ENCODE assay signal across 18 cellular contexts in the genomic region with DNA sequence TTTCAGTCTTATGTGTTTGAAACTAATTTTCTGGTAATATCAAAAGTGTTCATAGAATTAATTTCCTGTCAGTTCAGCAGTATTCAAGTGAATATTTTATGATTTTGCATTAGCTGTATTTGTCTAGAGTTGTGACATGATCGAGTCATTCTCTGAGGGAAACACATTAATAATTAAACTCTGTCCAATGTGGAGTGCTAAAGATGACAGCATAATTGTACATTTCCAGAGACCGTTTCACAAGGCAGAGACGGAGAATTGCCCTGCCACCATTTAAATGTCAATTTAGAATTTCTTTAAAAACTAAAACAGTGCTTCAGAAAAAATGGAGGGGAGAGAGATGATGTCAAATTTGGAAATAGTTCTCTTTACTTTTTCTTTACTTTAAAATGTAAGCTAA.
DNase-seq lines count a peak whose midpoint lies in the region; ATAC-seq, FAIRE-seq and TF ChIP-seq lines count a peak whose summit lies in the region.
"Had no signal": no experiment of that assay in that cellular context is flagged by ENCODE, and none has a peak within 500 bp of the region (broad histone marks: within the 10 kb centered on the region; RNA-seq: fewer than 3 reads in every experiment).

No MANE protein-coding gene starts in this region.

- no peaks in the 10 kb centered on the region for H3K79me2 ChIP-seq in H1 (ENCODE audit: control insufficient read depth in 1 of 2, insufficient read depth in 2 of 2, low read length in 2 of 2)

- no peaks in the 10 kb centered on the region for H3K36me3 Mint-ChIP-seq in Calu3 (ENCODE audit: insufficient read depth, unreplicated experiment)
- H3K36me3 Mint-ChIP-seq: CD8-positive, alpha-beta T cell had no signal

- TF ChIP-seq EP300 in A549 (IDR thresholded peaks at IDR 0.05) (no peak), H1 (IDR thresholded peaks at IDR 0.05; ENCODE audit: borderline replicate concordance in 1 of 2, low read depth in 2 of 2, low read length in 2 of 2) (no peak)

- H2AK5ac ChIP-seq in H1 (ENCODE audit: low read depth, low read length), result no peak overlapping the region

- no peak overlapping the region for H2AFZ ChIP-seq in H1 (ENCODE audit: low read length)

- H3K9me3 ChIP-seq in A549, result no peaks in the 10 kb centered on the region
- H3K9me3 ChIP-seq in H1 (ENCODE audit: insufficient read depth in 2 of 2, low read depth in 1 of 2, low read length in 1 of 2), result no peaks in the 10 kb centered on the region
- H3K9me3 ChIP-seq: BLaER1 treated with 17β-estradiol and CSF1 and Interleukin-3, amounts not matched to agents 10 nM and 100 nM had no signal

- H4K8ac ChIP-seq in H1 (ENCODE audit: extremely low read depth, insufficient read depth, low read length), result no peak overlapping the region

- no peak overlapping the region for H2BK20ac ChIP-seq in H1 (ENCODE audit: low read length)

- 8% methylated on average over 3 of the region's 3 CpGs for WGBS in A549 (ENCODE audit: missing lambda C conversion rate)
- 87% methylated on average over 3 of the region's 3 CpGs; no CpG with 5 or more reads in 1 of the 2 experiments for WGBS in H1 (ENCODE audit: extremely low coverage in 1 of 2, insufficient coverage in 1 of 2, insufficient read length in 1 of 2, insufficient replicate concordance in 2 of 2, low coverage in 1 of 2, low lambda C conversion rate in 2 of 2, missing lambda C conversion rate in 1 of 2), 2 experiments

- no peak overlapping the region for H3K9ac ChIP-seq in H1 (replicated peaks in 1 of 4; ENCODE audit: extremely low read depth in 1 of 4, low read depth in 3 of 4, low read length in 3 of 4)
- H3K9ac ChIP-seq: BLaER1 treated with 17β-estradiol and CSF1 and Interleukin-3, amounts not matched to agents 10 nM and 100 nM had no signal

- H3K4me2 ChIP-seq in A549, result peak overlapping the region; percentile 2; the same call in 1 of the 3 replicates
- no peak overlapping the region for H3K4me2 ChIP-seq in H1 (ENCODE audit: insufficient read depth in 1 of 2, low read depth in 2 of 2, low read length in 2 of 2)
- H3K4me2 ChIP-seq: BLaER1 treated with 17β-estradiol and CSF1 and Interleukin-3, amounts not matched to agents 10 nM and 100 nM had no signal

- CTCF ChIA-PET in A549 (lab: Yijun Ruan, JAX) (no interaction called here), H1 (lab: Charles Lee; ENCODE audit: partially characterized antibody) (no interaction called here), Calu3 (lab: Charles Lee) (no interaction called here)

- no peaks in the 10 kb centered on the region for H3K79me1 ChIP-seq in H1 (ENCODE audit: low read depth, low read length)

- intact Hi-C loops in Calu3 (cut with micrococcal nuclease; ENCODE audit: unreplicated experiment), result no loop called here

- no peaks in the 10 kb centered on the region; the same call in 1 of the 2 replicates for H3K23me2 ChIP-seq in H1 (ENCODE audit: low read depth, low read length)

- TF ChIP-seq CTCF in A549 (IDR thresholded peaks at IDR 0.05) (no peak), H1 (IDR thresholded peaks at IDR 0.05; ENCODE audit: control extremely low read depth in 1 of 3, insufficient read depth in 1 of 3, low read depth in 1 of 3, low read length in 3 of 3) (no peak), Calu3 (IDR thresholded peaks at IDR 0.05; ENCODE audit: unreplicated experiment) (no peak)

- H3K4me1 ChIP-seq in A549, result 0 out of 3 replicates have a peak, but pooled peaks cover 3% of the 10 kb centered on the region
- no peaks in the 10 kb centered on the region for H3K4me1 ChIP-seq in H1 (replicated peaks in 1 of 4; ENCODE audit: control insufficient read depth in 3 of 4, insufficient read depth in 4 of 4, low read length in 3 of 4)
- H3K4me1 ChIP-seq: BLaER1 treated with 17β-estradiol and CSF1 and Interleukin-3, amounts not matched to agents 10 nM and 100 nM had no signal

- ATAC-seq in A549, result no peak
- ATAC-seq in HG03196 (IDR thresholded peaks at IDR 0.05; ENCODE audit: unreplicated experiment), result no peak
- ATAC-seq: CD8-positive, alpha-beta T cell; GM12878 had no signal

- H3K56ac ChIP-seq in H1 (replicated peaks; ENCODE audit: insufficient read length, low read depth, low read length), result no peak overlapping the region

- no peaks in the 10 kb centered on the region for H3K27me3 ChIP-seq in H1 (replicated peaks in 1 of 4; ENCODE audit: control insufficient read depth in 3 of 4, extremely low read depth in 1 of 4, insufficient read depth in 3 of 4, low read length in 3 of 4)
- H3K27me3 ChIP-seq: BLaER1 treated with 17β-estradiol and CSF1 and Interleukin-3, amounts not matched to agents 10 nM and 100 nM had no signal

- no peak overlapping the region for H3K27ac ChIP-seq in A549
- H3K27ac ChIP-seq in H1 (ENCODE audit: low read depth, low read length), result no peak overlapping the region
- H3K27ac ChIP-seq: BLaER1 treated with 17β-estradiol and CSF1 and Interleukin-3, amounts not matched to agents 10 nM and 100 nM had no signal

- H2BK12ac ChIP-seq in H1 (ENCODE audit: low read depth, low read length), result no peak overlapping the region

- no peak overlapping the region for H4K5ac ChIP-seq in H1 (ENCODE audit: insufficient read length, low read depth, low read length)

- POLR2A ChIA-PET in A549 (lab: Yijun Ruan, JAX), result no interaction called here
- POLR2A ChIA-PET in H1 (lab: Charles Lee; ENCODE audit: partially characterized antibody), result no interaction called here

- no peaks in the 10 kb centered on the region for H3K27me3 Mint-ChIP-seq in Calu3 (ENCODE audit: unreplicated experiment)
- H3K27me3 Mint-ChIP-seq: B cell had no signal

- no peak overlapping the region for H3K23ac ChIP-seq in H1 (ENCODE audit: insufficient read length)

- H4K91ac ChIP-seq in H1 (replicated peaks; ENCODE audit: insufficient read length, low read length), result no peak overlapping the region

- H3K4ac ChIP-seq in H1 (replicated peaks; ENCODE audit: insufficient read length, low read depth, low read length), result no peak overlapping the region

- DNase-seq in A549 (ENCODE audit: low read depth in 1 of 2, low spot score in 1 of 2), result no peak
- no peak for DNase-seq in H1 (ENCODE audit: low read depth in 1 of 2, low spot score in 2 of 2)
- peak; percentile 66 for DNase-seq in kidney tubule cell (ENCODE audit: low spot score)
- peak; percentile 16 for DNase-seq in retina
- no peak for DNase-seq in amygdala (lab: John Stamatoyannopoulos, UW)
- DNase-seq in Calu3, result no peak
- DNase-seq: 8988T; CD8-positive, alpha-beta T cell; DMS 273 treated with DMSO at 0.1 percent for 48 hours; DMS53; DND-41; EL; GOT3; H9 had no signal

- H3K27ac Mint-ChIP-seq in Calu3 (ENCODE audit: unreplicated experiment), result no peak overlapping the region
- H3K27ac Mint-ChIP-seq: B cell; CD8-positive, alpha-beta T cell; H9 had no signal

- H2BK120ac ChIP-seq in H1 (replicated peaks; ENCODE audit: low read depth, low read length), result no peak overlapping the region

- no peaks in the 10 kb centered on the region for H3K36me3 ChIP-seq in H1 (ENCODE audit: control insufficient read depth in 2 of 4, insufficient read depth in 4 of 4, low read length in 3 of 4)
- H3K36me3 ChIP-seq: BLaER1 treated with 17β-estradiol and CSF1 and Interleukin-3, amounts not matched to agents 10 nM and 100 nM had no signal

- H3K18ac ChIP-seq in H1 (ENCODE audit: extremely low read depth, low read length), result no peak overlapping the region

- H3K14ac ChIP-seq in H1 (ENCODE audit: insufficient read length), result no peak overlapping the region

- H3K4me3 ChIP-seq in A549 (no peak overlapping the region), H1 (ENCODE audit: extremely low read depth in 1 of 4, insufficient read depth in 2 of 4, low read depth in 3 of 4, low read length in 4 of 4) (no peak overlapping the region)
- H3K4me3 ChIP-seq: BLaER1 treated with 17β-estradiol and CSF1 and Interleukin-3, amounts not matched to agents 10 nM and 100 nM; GM12878 had no signal

- TF ChIP-seq RAD21 in A549 (conservative IDR thresholded peaks at IDR 0.05 in 1 of 2, IDR thresholded peaks at IDR 0.05 in 1 of 2), result no peak
- no peak for TF ChIP-seq RAD21 in H1 (IDR thresholded peaks at IDR 0.05 in 1 of 2, conservative IDR thresholded peaks at IDR 0.05 in 1 of 2; ENCODE audit: low read depth in 2 of 2, low read length in 2 of 2)

- no peaks in the 10 kb centered on the region for H3K4me1 Mint-ChIP-seq in Calu3 (ENCODE audit: low read depth, unreplicated experiment)
- H3K4me1 Mint-ChIP-seq: B cell had no signal

- BruUV-seq in Calu3 (replicated peaks; lab: Mats Ljungman, UMichigan), result no TSS peak

- FAIRE-seq in A549 (lab: Jason Lieb, UNC), result no peak
- peak; percentile 24 for FAIRE-seq in H1 (lab: Jason Lieb, UNC)
- FAIRE-seq: GM12878 had no signal

- H2BK15ac ChIP-seq in H1 (ENCODE audit: low read length), result no peak overlapping the region

- no peak overlapping the region for H2BK5ac ChIP-seq in H1 (ENCODE audit: low read depth, low read length)

- H3K9me3 Mint-ChIP-seq in Calu3 (ENCODE audit: low read depth, unreplicated experiment), result no peaks in the 10 kb centered on the region
- H3K9me3 Mint-ChIP-seq: H9 had no signal

- no peaks in the 10 kb centered on the region for H4K20me1 ChIP-seq in H1 (replicated peaks in 1 of 2; ENCODE audit: control insufficient read depth in 1 of 2, insufficient read depth in 2 of 2, low read length in 2 of 2)
- H4K20me1 ChIP-seq: BLaER1 treated with 17β-estradiol and CSF1 and Interleukin-3, amounts not matched to agents 10 nM and 100 nM had no signal

- TF ChIP-seq POLR2A in A549 (IDR thresholded peaks at IDR 0.05; ENCODE audit: low read length) (no peak), H1 (IDR thresholded peaks at IDR 0.05; ENCODE audit: control extremely low read depth in 1 of 2, low read depth in 2 of 2, low read length in 2 of 2) (no peak)

- H3K4me3 Mint-ChIP-seq in Calu3 (ENCODE audit: low read depth, unreplicated experiment), result no peak overlapping the region
- H3K4me3 Mint-ChIP-seq: B cell; CD8-positive, alpha-beta T cell; H9 had no signal

TF ChIP-seq in A549, 52 proteins besides CTCF, POLR2A, EP300 and RAD21:
- TF ChIP-seq EHMT2 (IDR thresholded peaks at IDR 0.05; ENCODE audit: low read depth) (no peak), MAFK (IDR thresholded peaks at IDR 0.05; ENCODE audit: partially characterized antibody) (peak; percentile 4)

TF ChIP-seq in H1, 55 proteins besides CTCF, POLR2A, EP300 and RAD21 (continues in another document):
- TF ChIP-seq POLR2AphosphoS5 (IDR thresholded peaks at IDR 0.05; ENCODE audit: low read depth, low read length) (no peak), KDM1A (IDR thresholded peaks at IDR 0.05; ENCODE audit: borderline replicate concordance, low read length) (no peak), TAF1 (IDR thresholded peaks at IDR 0.05; ENCODE audit: low read depth, low read length) (no peak), SIN3A (conservative IDR thresholded peaks at IDR 0.05 in 1 of 2, IDR thresholded peaks at IDR 0.05 in 1 of 2; ENCODE audit: low read depth in 1 of 2, low read length in 2 of 2) (no peak), PHF8 (conservative IDR thresholded peaks at IDR 0.05; ENCODE audit: low read depth, low read length) (no peak), RXRA (IDR thresholded peaks at IDR 0.05; ENCODE audit: insufficient read depth, low read depth, low read length) (no peak), TAF7 (optimal IDR thresholded peaks at IDR 0.05; ENCODE audit: borderline replicate concordance, low read depth, low read length) (no peak), ASH2L (IDR thresholded peaks at IDR 0.05; ENCODE audit: low read length) (no peak), TCF12 (IDR thresholded peaks at IDR 0.05; ENCODE audit: low read depth, low read length) (no peak)

Comparison
In these comparisons a context has a peak if more than half of its experiments do, and no peak if none do; other contexts are left out.
1. DNase-seq: peak in kidney tubule cell (single experiment) and retina (single experiment); none in A549 (0 of 2), H1 (0 of 2), amygdala (0 of 56) and Calu3 (single experiment).